ENCODE assay signal across 1 cellular context in the genomic region with DNA sequence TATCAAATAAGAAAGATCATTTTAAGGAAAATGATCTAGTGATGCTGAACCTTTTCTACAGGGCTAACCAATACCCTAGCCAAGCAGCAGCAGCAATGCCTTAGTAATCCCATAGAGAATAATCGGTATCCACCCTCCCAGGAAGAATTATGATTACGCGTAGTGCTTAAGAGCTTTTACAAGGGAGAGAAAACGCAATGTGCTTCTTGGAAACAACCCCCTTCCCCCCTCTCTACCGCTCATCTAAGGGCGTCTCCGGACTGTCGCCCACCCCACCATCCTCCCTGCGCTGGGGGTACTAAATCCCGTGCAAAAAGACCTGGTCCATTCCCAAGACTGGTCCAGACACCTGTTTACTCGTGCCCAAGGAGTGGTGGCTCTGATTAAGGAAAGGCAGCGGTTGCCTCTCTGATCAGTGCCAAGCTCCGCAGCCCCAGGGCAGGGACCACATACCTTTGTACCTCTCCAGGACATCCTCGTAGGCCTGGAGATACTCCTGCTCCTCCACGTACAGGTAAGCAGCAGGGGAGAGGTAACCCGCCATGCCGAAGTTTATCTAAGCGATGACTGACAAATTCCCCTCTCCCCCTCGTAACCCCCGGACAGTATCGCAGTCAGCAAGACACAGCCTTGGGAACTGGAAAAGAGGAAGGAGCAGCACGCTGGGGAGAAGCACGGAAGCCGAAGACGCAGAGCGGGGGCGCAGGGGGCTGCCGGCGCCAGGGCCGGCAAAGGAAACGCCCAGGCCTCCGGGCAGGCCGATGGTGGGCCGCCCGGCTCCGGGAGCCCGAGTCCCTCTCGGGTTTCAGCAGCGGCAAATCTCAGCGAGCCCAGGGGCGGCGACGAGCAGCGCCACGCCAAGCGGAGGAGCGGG.
TF ChIP-seq lines count a peak whose summit lies in the region.

No MANE protein-coding gene starts in this region.

TF ChIP-seq in HEK293, 187 proteins besides CTCF, POLR2A, EP300 and RAD21 (continued from another document and continues in another):
- TF ChIP-seq, protein P1, sequence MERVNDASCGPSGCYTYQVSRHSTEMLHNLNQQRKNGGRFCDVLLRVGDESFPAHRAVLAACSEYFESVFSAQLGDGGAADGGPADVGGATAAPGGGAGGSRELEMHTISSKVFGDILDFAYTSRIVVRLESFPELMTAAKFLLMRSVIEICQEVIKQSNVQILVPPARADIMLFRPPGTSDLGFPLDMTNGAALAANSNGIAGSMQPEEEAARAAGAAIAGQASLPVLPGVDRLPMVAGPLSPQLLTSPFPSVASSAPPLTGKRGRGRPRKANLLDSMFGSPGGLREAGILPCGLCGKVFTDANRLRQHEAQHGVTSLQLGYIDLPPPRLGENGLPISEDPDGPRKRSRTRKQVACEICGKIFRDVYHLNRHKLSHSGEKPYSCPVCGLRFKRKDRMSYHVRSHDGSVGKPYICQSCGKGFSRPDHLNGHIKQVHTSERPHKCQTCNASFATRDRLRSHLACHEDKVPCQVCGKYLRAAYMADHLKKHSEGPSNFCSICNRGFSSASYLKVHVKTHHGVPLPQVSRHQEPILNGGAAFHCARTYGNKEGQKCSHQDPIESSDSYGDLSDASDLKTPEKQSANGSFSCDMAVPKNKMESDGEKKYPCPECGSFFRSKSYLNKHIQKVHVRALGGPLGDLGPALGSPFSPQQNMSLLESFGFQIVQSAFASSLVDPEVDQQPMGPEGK (tag by site-specific recombination; IDR thresholded peaks at IDR 0.05), result peak; percentile 77
- TF ChIP-seq ZNF280D (tag by site-specific recombination; IDR thresholded peaks at IDR 0.05) (no peak), PRDM10 (tag by site-specific recombination; IDR thresholded peaks at IDR 0.05) (peak; percentile 61; the same call in 1 of the 2 replicates), KLF10 (tag by site-specific recombination; IDR thresholded peaks at IDR 0.05) (no peak), ZNF692 (tag by site-specific recombination; IDR thresholded peaks at IDR 0.05) (0 out of 2 replicates have a peak, but pooled peaks have one; percentile 21), ZNF157 (tag by site-specific recombination; IDR thresholded peaks at IDR 0.05) (no peak), ZNF366 (tag by site-specific recombination; conservative IDR thresholded peaks at IDR 0.05) (peak; percentile 62), ZNF155 (tag by site-specific recombination; IDR thresholded peaks at IDR 0.05) (no peak), ZNF791 (tag by site-specific recombination; IDR thresholded peaks at IDR 0.05) (no peak), ZNF239 (tag by site-specific recombination; IDR thresholded peaks at IDR 0.05) (no peak), ZNF544 (tag by site-specific recombination; IDR thresholded peaks at IDR 0.05) (no peak), ZNF623 (tag by site-specific recombination; IDR thresholded peaks at IDR 0.05) (no peak), ZNF404 (tag by site-specific recombination; IDR thresholded peaks at IDR 0.05) (no peak), ZNF629 (tag by site-specific recombination; IDR thresholded peaks at IDR 0.05) (0 out of 2 replicates have a peak, but pooled peaks have one; percentile 56), ZNF660 (tag by site-specific recombination; IDR thresholded peaks at IDR 0.05) (no peak), ZNF211 (tag by site-specific recombination; IDR thresholded peaks at IDR 0.05; ENCODE audit: low read depth) (no peak), SCRT1 (tag by site-specific recombination; IDR thresholded peaks at IDR 0.05; ENCODE audit: borderline replicate concordance) (peak; percentile 24; the same call in 1 of the 2 replicates), OSR2 (tag by site-specific recombination; IDR thresholded peaks at IDR 0.05) (peak; percentile 18; the same call in 1 of the 2 replicates), ZNF23 (tag by site-specific recombination; IDR thresholded peaks at IDR 0.05; ENCODE audit: borderline replicate concordance) (no peak), HOXC10 (CRISPR knock-in tag; IDR thresholded peaks at IDR 0.05) (no peak), KLF1 (tag by site-specific recombination; IDR thresholded peaks at IDR 0.05) (peak; percentile 84), SP3 (tag by site-specific recombination; IDR thresholded peaks at IDR 0.05) (no peak), ZNF350 (tag by site-specific recombination; IDR thresholded peaks at IDR 0.05) (no peak), ZNF555 (tag by site-specific recombination; conservative IDR thresholded peaks at IDR 0.05) (no peak), ZNF654 (tag by site-specific recombination; IDR thresholded peaks at IDR 0.05; ENCODE audit: low read depth) (no peak), ZNF514 (tag by site-specific recombination; IDR thresholded peaks at IDR 0.05) (no peak), HIC1 (tag by site-specific recombination; IDR thresholded peaks at IDR 0.05) (peak; percentile 71), ZNF76 (tag by site-specific recombination; IDR thresholded peaks at IDR 0.05; ENCODE audit: borderline replicate concordance, low read depth) (no peak), ZNF558 (tag by site-specific recombination; IDR thresholded peaks at IDR 0.05) (no peak), ZNF423 (tag by site-specific recombination; IDR thresholded peaks at IDR 0.05) (no peak), ZFP37 (tag by site-specific recombination; IDR thresholded peaks at IDR 0.05) (peak; percentile 58; the same call in 1 of the 2 replicates), MZF1 (tag by site-specific recombination; IDR thresholded peaks at IDR 0.05; ENCODE audit: borderline replicate concordance) (no peak), ZNF48 (tag by site-specific recombination; IDR thresholded peaks at IDR 0.05) (no peak), SALL2 (tag by site-specific recombination; IDR thresholded peaks at IDR 0.05; ENCODE audit: borderline replicate concordance) (no peak), BCL11B (tag by site-specific recombination; IDR thresholded peaks at IDR 0.05; ENCODE audit: low read depth) (no peak), KLF16 (tag by site-specific recombination; IDR thresholded peaks at IDR 0.05) (peak; percentile 41; the same call in 1 of the 2 replicates), ZNF624 (tag by site-specific recombination; IDR thresholded peaks at IDR 0.05) (no peak), ZNF600 (tag by site-specific recombination; IDR thresholded peaks at IDR 0.05) (peak; percentile 75), GLI4 (tag by site-specific recombination; IDR thresholded peaks at IDR 0.05) (no peak), ZNF473 (tag by site-specific recombination; IDR thresholded peaks at IDR 0.05) (no peak), SP7 (tag by site-specific recombination; IDR thresholded peaks at IDR 0.05) (peak; percentile 64), ZNF266 (tag by site-specific recombination; IDR thresholded peaks at IDR 0.05; ENCODE audit: low read depth) (no peak), ZNF121 (tag by site-specific recombination; IDR thresholded peaks at IDR 0.05) (no peak)
- TF ChIP-seq, protein P2, sequence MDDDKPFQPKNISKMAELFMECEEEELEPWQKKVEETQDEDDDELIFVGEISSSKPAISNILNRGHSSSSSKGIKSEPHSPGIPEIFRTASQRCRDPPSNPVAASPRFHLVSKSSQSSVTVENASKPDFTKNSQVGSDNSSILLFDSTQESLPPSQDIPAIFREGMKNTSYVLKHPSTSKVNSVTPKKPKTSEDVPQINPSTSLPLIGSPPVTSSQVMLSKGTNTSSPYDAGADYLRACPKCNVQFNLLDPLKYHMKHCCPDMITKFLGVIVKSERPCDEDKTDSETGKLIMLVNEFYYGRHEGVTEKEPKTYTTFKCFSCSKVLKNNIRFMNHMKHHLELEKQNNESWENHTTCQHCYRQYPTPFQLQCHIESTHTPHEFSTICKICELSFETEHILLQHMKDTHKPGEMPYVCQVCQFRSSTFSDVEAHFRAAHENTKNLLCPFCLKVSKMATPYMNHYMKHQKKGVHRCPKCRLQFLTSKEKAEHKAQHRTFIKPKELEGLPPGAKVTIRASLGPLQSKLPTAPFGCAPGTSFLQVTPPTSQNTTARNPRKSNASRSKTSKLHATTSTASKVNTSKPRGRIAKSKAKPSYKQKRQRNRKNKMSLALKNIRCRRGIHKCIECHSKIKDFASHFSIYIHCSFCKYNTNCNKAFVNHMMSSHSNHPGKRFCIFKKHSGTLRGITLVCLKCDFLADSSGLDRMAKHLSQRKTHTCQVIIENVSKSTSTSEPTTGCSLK (tag by site-specific recombination; IDR thresholded peaks at IDR 0.05), result no peak
- TF ChIP-seq, protein P3, sequence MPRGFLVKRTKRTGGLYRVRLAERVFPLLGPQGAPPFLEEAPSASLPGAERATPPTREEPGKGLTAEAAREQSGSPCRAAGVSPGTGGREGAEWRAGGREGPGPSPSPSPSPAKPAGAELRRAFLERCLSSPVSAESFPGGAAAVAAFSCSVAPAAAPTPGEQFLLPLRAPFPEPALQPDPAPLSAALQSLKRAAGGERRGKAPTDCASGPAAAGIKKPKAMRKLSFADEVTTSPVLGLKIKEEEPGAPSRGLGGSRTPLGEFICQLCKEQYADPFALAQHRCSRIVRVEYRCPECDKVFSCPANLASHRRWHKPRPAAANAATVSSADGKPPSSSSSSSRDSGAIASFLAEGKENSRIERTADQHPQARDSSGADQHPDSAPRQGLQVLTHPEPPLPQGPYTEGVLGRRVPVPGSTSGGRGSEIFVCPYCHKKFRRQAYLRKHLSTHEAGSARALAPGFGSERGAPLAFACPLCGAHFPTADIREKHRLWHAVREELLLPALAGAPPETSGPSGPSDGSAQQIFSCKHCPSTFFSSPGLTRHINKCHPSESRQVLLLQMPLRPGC (tag by site-specific recombination; IDR thresholded peaks at IDR 0.05), result no peak
